In the genomic region with DNA sequence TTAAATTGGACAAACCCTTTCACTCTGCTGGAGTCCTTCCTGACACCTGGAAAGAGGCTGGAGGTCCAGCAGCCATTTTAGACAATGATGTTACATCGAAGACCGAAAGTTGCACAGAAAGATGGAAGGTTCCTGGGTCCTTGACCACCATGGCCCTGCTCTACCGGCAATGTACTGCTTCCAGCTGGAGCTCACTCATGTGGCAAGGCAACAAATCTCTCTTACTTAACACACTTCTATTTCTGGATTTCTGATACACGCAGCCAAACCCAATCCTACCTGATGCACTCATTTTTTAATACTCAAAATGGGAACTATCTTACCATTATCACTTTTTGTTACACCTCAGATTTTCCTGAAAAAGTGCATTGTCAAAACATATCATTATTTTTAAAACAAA, we compare ENCODE assay signal across 17 cellular contexts. TPM values are rescaled to one million over a fixed set of nuclear protein-coding genes. Genes with fewer than 3 reads are reported as not detected.
DNase-seq lines count a peak whose midpoint lies in the region; ATAC-seq and TF ChIP-seq lines count a peak whose summit lies in the region.
"Had no signal": no experiment of that assay in that cellular context is flagged by ENCODE, and none has a peak within 500 bp of the region (broad histone marks: within the 10 kb centered on the region; RNA-seq: fewer than 3 reads in every experiment).

No MANE protein-coding gene starts in this region.

- H3K79me2 ChIP-seq in DOHH2 (ENCODE audit: control insufficient read depth, low read length), result no peaks in the 10 kb centered on the region
- H3K79me2 ChIP-seq in OCI-LY7 (ENCODE audit: insufficient read depth, low read depth, low read length), result no peaks in the 10 kb centered on the region

- POLR2A ChIA-PET in OCI-LY7 (lab: Charles Lee), result no interaction called here

- H3K4me2 ChIP-seq in DOHH2 (ENCODE audit: low read length) (no peak overlapping the region), OCI-LY7 (ENCODE audit: low read length) (no peak overlapping the region)
- H3K4me2 ChIP-seq: A549, GM23338 had no signal

- no peaks in the 10 kb centered on the region for H3K27me3 ChIP-seq in right atrium auricular region
- no peaks in the 10 kb centered on the region for H3K27me3 ChIP-seq in DOHH2 (ENCODE audit: control insufficient read depth, low read length)
- no peaks in the 10 kb centered on the region for H3K27me3 ChIP-seq in skeletal muscle tissue (ENCODE audit: control insufficient read depth in 3 of 3, insufficient read depth in 3 of 3, low read length in 3 of 3)

- H3K4me3 ChIP-seq in right atrium auricular region, result no peak overlapping the region
- no peak overlapping the region for H3K4me3 ChIP-seq in DOHH2 (ENCODE audit: low read length)
- no peak overlapping the region for H3K4me3 ChIP-seq in OCI-LY7 (ENCODE audit: low read depth, low read length, poor library complexity, severe bottlenecking)
- H3K4me3 ChIP-seq in skeletal muscle tissue (ENCODE audit: low read length in 3 of 3), result peak overlapping the region in 2 of 3 donors; percentile 7 to 27
- H3K4me3 ChIP-seq: A549, GM23338 had no signal

- no peaks in the 10 kb centered on the region for H3K36me3 ChIP-seq in right atrium auricular region
- H3K36me3 ChIP-seq in DOHH2 (ENCODE audit: control insufficient read depth, low read length), result peaks cover 29% of the 10 kb centered on the region
- peaks cover 63% of the 10 kb centered on the region for H3K36me3 ChIP-seq in OCI-LY7 (ENCODE audit: insufficient read depth, low read length)
- no peaks in the 10 kb centered on the region for H3K36me3 ChIP-seq in skeletal muscle tissue (ENCODE audit: control insufficient read depth in 3 of 3, insufficient read depth in 3 of 3, low read length in 3 of 3)

- peaks cover 0 to 4% of the 10 kb centered on the region in 2 donors for H3K4me1 ChIP-seq in right atrium auricular region
- H3K4me1 ChIP-seq in DOHH2 (ENCODE audit: control insufficient read depth, low read length), result peaks cover 67% of the 10 kb centered on the region
- H3K4me1 ChIP-seq in OCI-LY7 (ENCODE audit: insufficient read depth, low read length, poor library complexity, severe bottlenecking), result peaks cover 37% of the 10 kb centered on the region
- peaks cover 4 to 9% (median 4%) of the 10 kb centered on the region in 3 donors for H3K4me1 ChIP-seq in skeletal muscle tissue (ENCODE audit: control insufficient read depth in 3 of 3, insufficient read depth in 3 of 3, low read length in 3 of 3)
- H3K4me1 ChIP-seq: A549, Caco-2 had no signal

- no TSS peak for BruUV-seq in OCI-LY7 (replicated peaks; lab: Mats Ljungman, UMichigan)

- H4K20me1 ChIP-seq in DOHH2 (ENCODE audit: control insufficient read depth, insufficient read depth, low read depth, low read length) (no peaks in the 10 kb centered on the region), OCI-LY7 (ENCODE audit: insufficient read depth, low read length) (no peaks in the 10 kb centered on the region)

- TF ChIP-seq CTCF in right atrium auricular region (IDR thresholded peaks at IDR 0.05), result no peak
- no peak for TF ChIP-seq CTCF in DOHH2 (IDR thresholded peaks at IDR 0.05; ENCODE audit: low read depth, low read length, poor library complexity, severe bottlenecking)
- no peak for TF ChIP-seq CTCF in OCI-LY7 (conservative IDR thresholded peaks at IDR 0.05; ENCODE audit: low read length)
- TF ChIP-seq CTCF in natural killer cell (IDR thresholded peaks at IDR 0.05), result no peak

- no peaks in the 10 kb centered on the region for H3K4me1 Mint-ChIP-seq in natural killer cell

- H2AFZ ChIP-seq in OCI-LY7 (ENCODE audit: low read length), result peak overlapping the region; percentile 54
- H2AFZ ChIP-seq: GM23338 had no signal

- H3K9me3 Mint-ChIP-seq in natural killer cell, result peaks cover 3% of the 10 kb centered on the region in 2 donors
- H3K9me3 Mint-ChIP-seq: CD4-positive, alpha-beta T cell; GM23338 had no signal

- H3K4me3 Mint-ChIP-seq in natural killer cell, result no peak overlapping the region
- H3K4me3 Mint-ChIP-seq: CD4-positive, alpha-beta T cell; GM23338 had no signal

- intact Hi-C loops in Right ventricle myocardium superior (cut with DNase I) (no loop called here), OCI-LY7 (cut with micrococcal nuclease; ENCODE audit: unreplicated experiment) (no loop called here), natural killer cell (cut with micrococcal nuclease) (no loop called here)

- no peaks in the 10 kb centered on the region for H3F3A ChIP-seq in DOHH2 (ENCODE audit: control insufficient read depth, insufficient read depth)

- H3K9me3 ChIP-seq in right atrium auricular region (no peaks in the 10 kb centered on the region), DOHH2 (ENCODE audit: control insufficient read depth, insufficient read depth, low read length) (peaks cover 24% of the 10 kb centered on the region; the same call in 1 of the 2 replicates), OCI-LY7 (ENCODE audit: low read length) (peaks cover 56% of the 10 kb centered on the region), skeletal muscle tissue (ENCODE audit: control insufficient read depth in 3 of 3, low read length in 3 of 3) (no peaks in the 10 kb centered on the region)
- H3K9me3 ChIP-seq: A549, Caco-2 had no signal

- no peaks in the 10 kb centered on the region for H3K27me3 Mint-ChIP-seq in natural killer cell (ENCODE audit: low read depth in 2 of 2)
- H3K27me3 Mint-ChIP-seq: CD4-positive, alpha-beta T cell had no signal

- H3K9me2 ChIP-seq in DOHH2 (replicated peaks; ENCODE audit: control insufficient read depth, low read length), result no peaks in the 10 kb centered on the region
- no peaks in the 10 kb centered on the region for H3K9me2 ChIP-seq in OCI-LY7 (ENCODE audit: insufficient read depth, low read length)

- DNase-seq in Right ventricle myocardium superior, result no peak
- DNase-seq in right atrium auricular region (ENCODE audit: low spot score), result no peak
- no peak for DNase-seq in OCI-LY7 (ENCODE audit: low spot score)
- DNase-seq in natural killer cell, result no peak
- DNase-seq: AML-193; Caco-2; CD4-positive, alpha-beta T cell; GDM1; HCEC 1CT; IMR-90 had no signal

- no peaks in the 10 kb centered on the region for H3K36me3 Mint-ChIP-seq in natural killer cell

- H3K27ac Mint-ChIP-seq in natural killer cell, result no peak overlapping the region
- H3K27ac Mint-ChIP-seq: CD4-positive, alpha-beta T cell; GM23338 had no signal

- no peak overlapping the region for H3K27ac ChIP-seq in right atrium auricular region
- H3K27ac ChIP-seq in DOHH2 (ENCODE audit: low read depth, low read length), result peak overlapping the region; percentile 2; the same call in 1 of the 2 replicates
- no peak overlapping the region for H3K27ac ChIP-seq in OCI-LY7 (ENCODE audit: low read depth, low read length, poor library complexity, severe bottlenecking)
- H3K27ac ChIP-seq in skeletal muscle tissue (ENCODE audit: low read depth, low read length), result peak overlapping the region; percentile 78
- H3K27ac ChIP-seq: 22Rv1, A549, C4-2B had no signal

- peak overlapping the region in 2 of 3 donors; percentile 16 to 45 for H3K9ac ChIP-seq in skeletal muscle tissue (ENCODE audit: low read depth in 1 of 3, low read length in 3 of 3)

- ATAC-seq in Right ventricle myocardium superior (ENCODE audit: poor library complexity), result peak; percentile 49
- ATAC-seq in HG03039 (IDR thresholded peaks at IDR 0.05; ENCODE audit: unreplicated experiment), result no peak
- no peak for ATAC-seq in natural killer cell
- ATAC-seq: A549, GM23338 had no signal

- CTCF ChIA-PET in OCI-LY7 (lab: Charles Lee; ENCODE audit: unreplicated experiment), result no interaction called here

RNA-seq across cellular contexts. Expression of a gene that starts 33.1 kb away (rescaled TPM):
- 135 TPM for total RNA-seq in Right ventricle myocardium superior
- total RNA-seq in right atrium auricular region, result 100 to 1,000 TPM; 111 to 135 TPM
- total RNA-seq in OCI-LY7 (2014; rRNA removed; shearing (Covaris generic)), result 20.5 and 20.7 TPM in 2 replicates
- 61.4 and 63.3 TPM in 2 replicates for total RNA-seq in OCI-LY7 (2022)
- 190 TPM for total RNA-seq in skeletal muscle tissue
- not detected for total RNA-seq in natural killer cell

Comparison
In these comparisons a context has a peak if more than half of its experiments do, and no peak if none do; other contexts are left out.
1. H3K27ac ChIP-seq: peak in DOHH2 (single experiment) and skeletal muscle tissue (single experiment); none in right atrium auricular region (0 of 2) and OCI-LY7 (single experiment).
2. H3K4me3 ChIP-seq: peak in skeletal muscle tissue (2 of 3); none in right atrium auricular region (0 of 2), DOHH2 (single experiment) and OCI-LY7 (single experiment).
3. RNA of a gene that starts 33.1 kb away (total RNA-seq): 190 TPM in skeletal muscle tissue (single experiment), 111 to 135 TPM in right atrium auricular region, 135 TPM in Right ventricle myocardium superior (single experiment) and 20.5 to 63.3 TPM in OCI-LY7; not detected in natural killer cell; every median in the first group is over 10 times any median in the second.